In the genomic region with DNA sequence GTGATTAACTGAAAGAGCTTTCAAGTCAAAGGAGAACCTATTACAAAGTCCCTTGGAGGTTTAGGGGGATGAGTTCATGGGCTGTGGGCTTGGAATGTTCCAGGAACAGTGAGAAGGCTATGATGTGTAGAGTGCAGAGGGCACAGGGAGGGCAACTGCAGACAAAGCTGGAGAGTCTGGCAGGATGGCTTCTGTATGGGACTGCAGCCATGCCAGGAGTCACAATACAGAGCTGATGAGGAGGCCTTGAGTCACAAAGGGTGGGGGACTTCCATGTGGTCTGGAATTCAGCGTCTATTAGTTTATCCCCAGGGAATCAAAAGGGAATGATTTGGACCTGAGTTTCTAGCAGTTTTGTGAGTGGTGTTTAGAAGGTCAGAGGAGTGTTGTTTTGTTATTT, we compare ENCODE assay signal across 16 cellular contexts. TPM values are rescaled to one million over a fixed set of nuclear protein-coding genes. Genes with fewer than 3 reads are reported as not detected.
DNase-seq lines count a peak whose midpoint lies in the region; ATAC-seq, FAIRE-seq and TF ChIP-seq lines count a peak whose summit lies in the region.
"Had no signal": no experiment of that assay in that cellular context is flagged by ENCODE, and none has a peak within 500 bp of the region (broad histone marks: within the 10 kb centered on the region; RNA-seq: fewer than 3 reads in every experiment).

No MANE protein-coding gene starts in this region.

- DNase-seq in cardiac muscle cell (ENCODE audit: low read depth in 1 of 2, low spot score in 1 of 2) (peak; percentile 17 to 54), Right ventricle myocardium superior (no peak), brain microvascular endothelial cell (peak; percentile 93), kidney epithelial cell (ENCODE audit: low read depth) (peak; percentile 39), urothelium cell line (ENCODE audit: low spot score) (peak; percentile 44), DMS 273 treated with DMSO at 0.1 percent for 48 hours (lab: John Stamatoyannopoulos, UW) (no peak), HEK293T (ENCODE audit: extremely low spot score) (no peak)
- DNase-seq: KBM-7; natural killer cell; NCI-H345; Peyer's patch; stimulated activated CD4-positive, alpha-beta T cell treated with anti-CD3 and anti-CD28 coated beads, Interleukin-15, amount 100 ng/mL, for 24 hours had no signal

- FAIRE-seq in urothelium cell line (lab: Jason Lieb, UNC), result peak; percentile 65
- FAIRE-seq: A549 had no signal

- H3K27ac ChIP-seq in cardiac muscle cell (no peak overlapping the region), brain microvascular endothelial cell (peak overlapping the region; percentile 84)
- H3K27ac ChIP-seq: A549, coronary artery, Peyer's patch had no signal

- no peaks in the 10 kb centered on the region for H3K9me3 ChIP-seq in cardiac muscle cell (ENCODE audit: low read depth)
- H3K9me3 ChIP-seq: A549, Peyer's patch had no signal

- POLR2A ChIA-PET in HEK293T (lab: Yijun Ruan, JAX), result no interaction called here

- in situ Hi-C loops in brain microvascular endothelial cell (cut with HindIII; ENCODE audit: low pct_ligation_motif_present, low sequenced_read_pairs), result no loop called here

- CTCF ChIA-PET in HEK293T (lab: Yijun Ruan, JAX), result no interaction called here

- no peaks in the 10 kb centered on the region for H3K4me1 ChIP-seq in cardiac muscle cell (ENCODE audit: low read depth)
- H3K4me1 ChIP-seq: A549, Peyer's patch had no signal

- ATAC-seq in Right ventricle myocardium superior (ENCODE audit: poor library complexity) (no peak), GM18517 (IDR thresholded peaks at IDR 0.05; ENCODE audit: unreplicated experiment) (no peak)
- ATAC-seq: activated T-helper 17 cell treated with anti-CD3 and anti-CD28 coated beads, Interleukin-2, amount 50 U/mL, for 72 hours; natural killer cell had no signal

- TF ChIP-seq CTCF in cardiac muscle cell (IDR thresholded peaks at IDR 0.05; ENCODE audit: low read depth, low read length) (no peak), brain microvascular endothelial cell (IDR thresholded peaks at IDR 0.05; ENCODE audit: low read depth, low read length, missing control alignments) (no peak), kidney epithelial cell (IDR thresholded peaks at IDR 0.05; ENCODE audit: insufficient read depth, low read length, poor library complexity, severe bottlenecking) (no peak)

- H3K27me3 ChIP-seq in cardiac muscle cell, result no peaks in the 10 kb centered on the region
- no peaks in the 10 kb centered on the region for H3K27me3 ChIP-seq in brain microvascular endothelial cell (replicated peaks)
- H3K27me3 ChIP-seq in kidney epithelial cell (ENCODE audit: control insufficient read depth, insufficient read depth, low read length), result no peaks in the 10 kb centered on the region
- H3K27me3 ChIP-seq: Peyer's patch had no signal

- H3K4me3 ChIP-seq in cardiac muscle cell, result no peak overlapping the region
- no peak overlapping the region for H3K4me3 ChIP-seq in brain microvascular endothelial cell (ENCODE audit: low read depth, low read length)
- H3K4me3 ChIP-seq in kidney epithelial cell (ENCODE audit: low read depth, low read length), result no peak overlapping the region
- H3K4me3 ChIP-seq: A549, coronary artery, Peyer's patch had no signal

- H3K36me3 ChIP-seq in cardiac muscle cell (no peaks in the 10 kb centered on the region), brain microvascular endothelial cell (replicated peaks) (no peaks in the 10 kb centered on the region), kidney epithelial cell (ENCODE audit: control insufficient read depth, insufficient read depth, low read length) (no peaks in the 10 kb centered on the region)
- H3K36me3 ChIP-seq: Peyer's patch had no signal

- intact Hi-C loops in Right ventricle myocardium superior (cut with DNase I), result no loop called here

TF ChIP-seq in HEK293T, 16 proteins besides CTCF, POLR2A, EP300 and RAD21:
- TF ChIP-seq SUZ12 (IDR thresholded peaks at IDR 0.05) (no peak), FOXK2 (IDR thresholded peaks at IDR 0.05) (no peak), ZNF384 (IDR thresholded peaks at IDR 0.05) (no peak), ARNT (IDR thresholded peaks at IDR 0.05) (no peak), BHLHE40 (IDR thresholded peaks at IDR 0.05; ENCODE audit: borderline replicate concordance) (no peak), FOXA1 (IDR thresholded peaks at IDR 0.05) (no peak), FOXM1 (IDR thresholded peaks at IDR 0.05; ENCODE audit: borderline replicate concordance) (no peak), HDGF (IDR thresholded peaks at IDR 0.05; ENCODE audit: borderline replicate concordance) (no peak), CTBP1 (IDR thresholded peaks at IDR 0.05; ENCODE audit: borderline replicate concordance) (no peak), NFRKB (IDR thresholded peaks at IDR 0.05) (no peak), LEF1 (IDR thresholded peaks at IDR 0.05; ENCODE audit: borderline replicate concordance) (no peak), SP1 (IDR thresholded peaks at IDR 0.05) (no peak)
- TF ChIP-seq, protein P1, sequence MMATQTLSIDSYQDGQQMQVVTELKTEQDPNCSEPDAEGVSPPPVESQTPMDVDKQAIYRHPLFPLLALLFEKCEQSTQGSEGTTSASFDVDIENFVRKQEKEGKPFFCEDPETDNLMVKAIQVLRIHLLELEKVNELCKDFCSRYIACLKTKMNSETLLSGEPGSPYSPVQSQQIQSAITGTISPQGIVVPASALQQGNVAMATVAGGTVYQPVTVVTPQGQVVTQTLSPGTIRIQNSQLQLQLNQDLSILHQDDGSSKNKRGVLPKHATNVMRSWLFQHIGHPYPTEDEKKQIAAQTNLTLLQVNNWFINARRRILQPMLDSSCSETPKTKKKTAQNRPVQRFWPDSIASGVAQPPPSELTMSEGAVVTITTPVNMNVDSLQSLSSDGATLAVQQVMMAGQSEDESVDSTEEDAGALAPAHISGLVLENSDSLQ (IDR thresholded peaks at IDR 0.05), result no peak

RNA-seq across cellular contexts. Expression of gene TEK, which starts 14.4 kb away (rescaled TPM):
- total RNA-seq in cardiac muscle cell (1.4 and 1.5 TPM in 2 replicates), Right ventricle myocardium superior (19.1 TPM), kidney epithelial cell (0.07 and 0.33 TPM in 2 replicates)
- 0.60 and 2.5 TPM in 2 replicates for polyA plus RNA-seq in cardiac muscle cell
- total RNA-seq: activated T-helper 17 cell treated with anti-CD3 and anti-CD28 coated beads, Interleukin-2, amount 50 U/mL, for 72 hours; natural killer cell had no signal

Comparison
In these comparisons a context has a peak if more than half of its experiments do, and no peak if none do; other contexts are left out.
1. DNase-seq: peak in cardiac muscle cell (2 of 2), brain microvascular endothelial cell (single experiment), kidney epithelial cell (single experiment) and urothelium cell line (single experiment); none in Right ventricle myocardium superior (single experiment), DMS 273 treated with DMSO at 0.1 percent for 48 hours (single experiment) and HEK293T (single experiment).